ENCODE assay signal across 16 cellular contexts in genomic region chr1:114588196-114588689, GRCh38. TPM values are rescaled to one million over a fixed set of nuclear protein-coding genes. Genes with fewer than 3 reads are reported as not detected.
DNase-seq lines count a peak whose midpoint lies in the region; ATAC-seq and TF ChIP-seq lines count a peak whose summit lies in the region.
"Had no signal": no experiment of that assay in that cellular context is flagged by ENCODE, and none has a peak within 500 bp of the region (broad histone marks: within the 10 kb centered on the region; RNA-seq: fewer than 3 reads in every experiment).

No MANE protein-coding gene starts in this region.

- H3K27me3 Mint-ChIP-seq in stimulated activated memory B cell treated with anti-CD40 and anti-IgM and Interleukin-4, amounts not matched to agents 10 μg/mL and 1 μg/mL and 100 μg/mL, for 72 hours = peaks cover 24% of the 10 kb centered on the region

- no peaks in the 10 kb centered on the region for H3K4me1 Mint-ChIP-seq in stimulated activated memory B cell treated with anti-CD40 and anti-IgM and Interleukin-4, amounts not matched to agents 10 μg/mL and 1 μg/mL and 100 μg/mL, for 72 hours
- H3K4me1 Mint-ChIP-seq: CD14-positive monocyte had no signal

- no peaks in the 10 kb centered on the region for H3K27me3 ChIP-seq in heart left ventricle
- H3K27me3 ChIP-seq in right lobe of liver = no peaks in the 10 kb centered on the region

- no peak for TF ChIP-seq CTCF in heart left ventricle (IDR thresholded peaks at IDR 0.05)
- no peak for TF ChIP-seq CTCF in right lobe of liver (IDR thresholded peaks at IDR 0.05)

- intact Hi-C loops in Right ventricle myocardium inferior (cut with DNase I) = no loop called here
- intact Hi-C loops in cardiac septum (cut with DNase I) = no loop called here
- intact Hi-C loops in heart left ventricle (cut with DNase I) = loop anchor here in 5 of 10 donors (5.0 to 10.0 kb wide), 5 partner anchors 76 to 243 kb away; partner anchors contain the start of genes CSDE1 (in 3 of the 5), NRAS (in 2 of the 5), DENND2C (in 1 of the 5) and TRIM33 (in 1 of the 5)
- intact Hi-C loops in right lobe of liver (cut with DNase I) = no loop called here

- WGBS in heart left ventricle, 4 donors = 37 to 47% (median 40%) methylated on average over 2 of the region's 2 CpGs
- WGBS in right lobe of liver (ENCODE audit: insufficient coverage, low coverage, low lambda C conversion rate, missing lambda C conversion rate) = 16% methylated on average over 2 of the region's 2 CpGs

- ATAC-seq in Right ventricle myocardium inferior (peak; percentile 50), heart left ventricle (peak; percentile 45 to 80 (median 70)), right lobe of liver (peak; percentile 75 to 88 (median 80)), GM21515 (IDR thresholded peaks at IDR 0.05; ENCODE audit: unreplicated experiment) (no peak)
- ATAC-seq in stimulated activated memory B cell treated with anti-CD40 and anti-IgM and Interleukin-4, amounts not matched to agents 10 μg/mL and 1 μg/mL and 100 μg/mL, for 72 hours = no peak
- ATAC-seq: GM12878 had no signal

- DNase-seq in Right ventricle myocardium inferior (ENCODE audit: missing footprints) = no peak
- no peak for DNase-seq in cardiac septum (ENCODE audit: low spot score)
- DNase-seq in heart left ventricle = no peak
- DNase-seq in right lobe of liver = no peak
- no peak for DNase-seq in stimulated activated CD4-positive, alpha-beta T cell treated with anti-CD3 and anti-CD28 coated beads, Interleukin-15, amount 100 ng/mL, for 24 hours
- no peak for DNase-seq in COR-L47 (lab: John Stamatoyannopoulos, UW)
- DNase-seq: GOT3, NCI-H1105, NCI-H2081, NCI-H2171 treated with DMSO at 0.1 percent for 48 hours, SIG-M5 had no signal

- no peaks in the 10 kb centered on the region for H3K9me3 Mint-ChIP-seq in stimulated activated memory B cell treated with anti-CD40 and anti-IgM and Interleukin-4, amounts not matched to agents 10 μg/mL and 1 μg/mL and 100 μg/mL, for 72 hours
- H3K9me3 Mint-ChIP-seq: CD14-positive monocyte had no signal

- H3K36me3 Mint-ChIP-seq in stimulated activated memory B cell treated with anti-CD40 and anti-IgM and Interleukin-4, amounts not matched to agents 10 μg/mL and 1 μg/mL and 100 μg/mL, for 72 hours = peaks cover 13% of the 10 kb centered on the region

- no peak overlapping the region for H3K27ac Mint-ChIP-seq in stimulated activated memory B cell treated with anti-CD40 and anti-IgM and Interleukin-4, amounts not matched to agents 10 μg/mL and 1 μg/mL and 100 μg/mL, for 72 hours
- H3K27ac Mint-ChIP-seq: CD14-positive monocyte had no signal

- H3K4me3 ChIP-seq in heart left ventricle = no peak overlapping the region
- peak overlapping the region; percentile 6 to 37 (median 37) for H3K4me3 ChIP-seq in right lobe of liver
- H3K4me3 ChIP-seq: GM12878 had no signal

- H3K9me3 ChIP-seq in heart left ventricle (no peaks in the 10 kb centered on the region), right lobe of liver (no peaks in the 10 kb centered on the region)

- peaks cover 0 to 18% (median under 1%) of the 10 kb centered on the region in 12 donors for H3K4me1 ChIP-seq in heart left ventricle
- H3K4me1 ChIP-seq in right lobe of liver = peaks cover 0 to 21% (median 8%) of the 10 kb centered on the region in 4 donors

- H3K36me3 ChIP-seq in heart left ventricle (peaks cover 0 to 29% (median 0%) of the 10 kb centered on the region in 9 donors), right lobe of liver (peaks cover 0 to 2% (median 0%) of the 10 kb centered on the region in 4 donors)

- H3K27ac ChIP-seq in heart left ventricle = peak overlapping the region; percentile 19 to 75 (median 54)
- peak overlapping the region; percentile 74 to 89 (median 87) for H3K27ac ChIP-seq in right lobe of liver
- H3K27ac ChIP-seq: 22Rv1 had no signal

- TF ChIP-seq POLR2A in heart left ventricle (IDR thresholded peaks at IDR 0.05) (no peak), right lobe of liver (IDR thresholded peaks at IDR 0.05) (peak; percentile 34)

- H3K4me3 Mint-ChIP-seq in stimulated activated memory B cell treated with anti-CD40 and anti-IgM and Interleukin-4, amounts not matched to agents 10 μg/mL and 1 μg/mL and 100 μg/mL, for 72 hours = no peak overlapping the region

RNA-seq across cellular contexts. Expression of gene BCAS2, which starts 6.8 kb away (rescaled TPM):
- 28.4 TPM for total RNA-seq in Right ventricle myocardium inferior
- total RNA-seq in cardiac septum = 36.1 TPM
- 10 to 100 TPM; 28.7 to 41.6 (median 34.4) TPM for total RNA-seq in heart left ventricle
- 10 to 100 TPM; 18.6 to 44.4 TPM for polyA plus RNA-seq in heart left ventricle
- total RNA-seq in right lobe of liver = 10 to 100 TPM; 16.4 to 32.0 (median 22.6) TPM

Comparison
In these comparisons a context has a peak if more than half of its experiments do, and no peak if none do; other contexts are left out.
1. ATAC-seq: peak in Right ventricle myocardium inferior (single experiment), heart left ventricle (4 of 4) and right lobe of liver (4 of 4); none in stimulated activated memory B cell treated with anti-CD40 and anti-IgM and Interleukin-4, amounts not matched to agents 10 μg/mL and 1 μg/mL and 100 μg/mL, for 72 hours (single experiment) and GM21515 (single experiment).
2. H3K4me3 ChIP-seq: peak in right lobe of liver (3 of 3); none in heart left ventricle (0 of 12).